In the genomic region with DNA sequence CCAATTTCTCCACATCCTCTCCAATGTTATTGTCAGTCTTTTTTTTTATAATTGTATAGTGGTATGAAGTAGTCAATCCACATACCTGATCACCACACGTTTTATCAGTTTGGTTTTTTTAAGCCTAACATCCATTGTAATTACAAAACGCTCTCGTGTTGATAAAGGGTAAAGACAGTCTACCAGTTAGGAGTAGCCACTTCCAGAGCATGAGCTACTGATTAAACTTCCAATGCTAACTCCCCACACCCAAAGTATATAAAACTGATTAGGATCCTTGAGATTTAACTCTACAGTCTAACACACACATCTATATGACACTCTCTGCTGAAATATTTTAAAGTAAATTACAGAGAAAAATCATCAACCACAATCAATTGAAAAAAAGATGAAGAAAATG, we compare ENCODE assay signal across 33 cellular contexts.
"Had no signal": no experiment of that assay in that cellular context is flagged by ENCODE, and none has a peak within 500 bp of the region (broad histone marks: within the 10 kb centered on the region; RNA-seq: fewer than 3 reads in every experiment).

No MANE protein-coding gene starts in this region.

- H3K27me3 ChIP-seq: adrenal gland, body of pancreas, brain microvascular endothelial cell, breast epithelium had no signal

- H3K4me3 ChIP-seq: adrenal gland, body of pancreas, breast epithelium had no signal

- H3K4me1 ChIP-seq: adrenal gland, body of pancreas, breast epithelium had no signal

- H3K36me3 ChIP-seq: adrenal gland, brain microvascular endothelial cell, breast epithelium had no signal

- DNase-seq: activated B cell treated with CpG ODN at 0.5 μM for 24 hours; activated CD4-positive, alpha-beta memory T cell treated with anti-CD3 and anti-CD28 coated beads for 36 hours; activated CD4-positive, alpha-beta T cell treated with anti-CD3 and anti-CD28 coated beads for 4 hours; activated CD4-positive, alpha-beta T cell treated with anti-CD3 and anti-CD28 coated beads, Interleukin-2, amount 10 ng/mL, durations not matched to agents 24 days and 14 days; activated CD4-positive, alpha-beta T cell treated with anti-CD3 and anti-CD28 coated beads, Interleukin-2, amount 50 U/mL, for 1 hour; activated CD4-positive, alpha-beta T cell treated with anti-CD3 and anti-CD28 coated beads, Interleukin-2, amount 50 U/mL, for 4 hours; activated CD4-positive, CD25-positive, alpha-beta regulatory T cell treated with anti-CD3 and anti-CD28 coated beads, Interleukin-2, amount 50 U/mL, for 72 hours; activated CD8-positive, alpha-beta memory T cell treated with anti-CD3 and anti-CD28 coated beads, Interleukin-2, amount 50 U/mL, for 4 hours; activated CD8-positive, alpha-beta T cell treated with anti-CD3 and anti-CD28 coated beads for 36 hours; activated effector memory CD4-positive, alpha-beta T cell treated with anti-CD3 and anti-CD28 coated beads, Interleukin-2, amount 50 U/mL, for 16 hours; activated gamma-delta T cell treated with Interleukin-2 at 50 U/mL for 16 hours; activated naive CD4-positive, alpha-beta T cell; activated naive CD4-positive, alpha-beta T cell treated with anti-CD3 and anti-CD28 coated beads for 36 hours; activated naive CD4-positive, alpha-beta T cell treated with anti-CD3 and anti-CD28 coated beads, Interleukin-2, amount 50 U/mL, for 16 hours; activated naive CD8-positive, alpha-beta T cell treated with anti-CD3 and anti-CD28 coated beads for 36 hours; activated T-cell treated with anti-CD3 and anti-CD28 coated beads for 4 hours; activated T-cell treated with anti-CD3 and anti-CD28 coated beads, Interleukin-2, amount 50 U/mL, for 1 hour; activated T-cell treated with anti-CD3 and anti-CD28 coated beads, Interleukin-2, amount 50 U/mL, for 4 hours; activated T-cell treated with anti-CD3 and anti-CD28 coated beads, Interleukin-2, amount 50 U/mL, for 72 hours; adrenal gland; amniotic stem cell; aorta; body of pancreas; brain microvascular endothelial cell; central memory CD4-positive, alpha-beta T cell; T-helper 1 cell; T-helper 2 cell; T-helper 9 cell had no signal

- FAIRE-seq: astrocyte, TTC549 had no signal

- ATAC-seq: activated CD8-positive, alpha-beta T cell treated with anti-CD3 and anti-CD28 coated beads for 36 hours; activated naive CD4-positive, alpha-beta T cell treated with anti-CD3 and anti-CD28 coated beads, Interleukin-2, amount 50 U/mL, for 72 hours; activated T-cell treated with anti-CD3 and anti-CD28 coated beads, Interleukin-2, amount 50 U/mL, for 4 hours; activated T-cell treated with anti-CD3 and anti-CD28 coated beads, Interleukin-2, amount 50 U/mL, for 72 hours; activated T-helper 17 cell treated with anti-CD3 and anti-CD28 coated beads, Interleukin-2, amount 50 U/mL, for 72 hours; body of pancreas had no signal

- H3K27ac ChIP-seq: adrenal gland, body of pancreas, brain microvascular endothelial cell, breast epithelium had no signal

- H3K9me3 ChIP-seq: adrenal gland, body of pancreas, breast epithelium had no signal
